ENCODE assay signal across 10 cellular contexts in genomic region chr1:6418668-6419396, GRCh38. TPM values are rescaled to one million over a fixed set of nuclear protein-coding genes. Genes with fewer than 3 reads are reported as not detected.
DNase-seq lines count a peak whose midpoint lies in the region; TF ChIP-seq lines count a peak whose summit lies in the region.
"Had no signal": no experiment of that assay in that cellular context is flagged by ENCODE, and none has a peak within 500 bp of the region (broad histone marks: within the 10 kb centered on the region; RNA-seq: fewer than 3 reads in every experiment).

No MANE protein-coding gene starts in this region.

- H3K36me3 Mint-ChIP-seq in Calu3 (ENCODE audit: insufficient read depth, unreplicated experiment) (peaks cover 6% of the 10 kb centered on the region), neural progenitor cell (no peaks in the 10 kb centered on the region)
- H3K36me3 Mint-ChIP-seq in activated T-cell treated with anti-CD3 and anti-CD28 coated beads, Interleukin-2, amount 50 U/mL, for 24 hours (ENCODE audit: low read depth), result no peaks in the 10 kb centered on the region
- H3K36me3 Mint-ChIP-seq: natural killer cell treated with Interleukin-12 subunit alpha and Interleukin-12 subunit beta and Interleukin-15 and Interleukin-18, amount 100 ng/mL, for 72 hours had no signal

- no CpG with 5 or more reads among the region's 69 CpGs for WGBS in esophagus muscularis mucosa

- H4K20me1 ChIP-seq in PC-9 (ENCODE audit: insufficient read depth) (no peaks in the 10 kb centered on the region), neural progenitor cell (ENCODE audit: low read depth) (peaks cover 46% of the 10 kb centered on the region)

- H3K27me3 ChIP-seq in PC-9 (ENCODE audit: insufficient read depth, low read depth) (0 out of 2 replicates have a peak, but pooled peaks cover 2% of the 10 kb centered on the region), esophagus muscularis mucosa (peaks cover 7 to 100% (median 58%) of the 10 kb centered on the region in 4 donors), neural progenitor cell (peaks cover 99% of the 10 kb centered on the region)

- in situ Hi-C loops in GM13976 (cut with MboI; ENCODE audit: low sequenced_read_pairs, unreplicated experiment), result no loop called here

- H3K36me3 ChIP-seq in PC-9 (ENCODE audit: low read depth) (no peaks in the 10 kb centered on the region), esophagus muscularis mucosa (no peaks in the 10 kb centered on the region), neural progenitor cell (no peaks in the 10 kb centered on the region)

- H3K27me3 Mint-ChIP-seq in Calu3 (ENCODE audit: unreplicated experiment), result peaks cover 70% of the 10 kb centered on the region
- H3K27me3 Mint-ChIP-seq in neural progenitor cell (ENCODE audit: insufficient read depth, low read depth), result peaks cover 70% of the 10 kb centered on the region
- peaks cover 89% of the 10 kb centered on the region for H3K27me3 Mint-ChIP-seq in activated T-cell treated with anti-CD3 and anti-CD28 coated beads, Interleukin-2, amount 50 U/mL, for 24 hours

- TF ChIP-seq CTCF in Calu3 (IDR thresholded peaks at IDR 0.05; ENCODE audit: unreplicated experiment), result no peak
- TF ChIP-seq CTCF in PC-9 (conservative IDR thresholded peaks at IDR 0.05), result no peak
- no peak for TF ChIP-seq CTCF in esophagus muscularis mucosa (IDR thresholded peaks at IDR 0.05)
- no peak for TF ChIP-seq CTCF in neural progenitor cell (IDR thresholded peaks at IDR 0.05)
- no peak for TF ChIP-seq CTCF in GM13976 (IDR thresholded peaks at IDR 0.05; ENCODE audit: borderline replicate concordance, control extremely low read depth, extremely low read depth, insufficient read depth, missing control alignments)

- intact Hi-C loops in Calu3 (cut with micrococcal nuclease; ENCODE audit: unreplicated experiment) (no loop called here), PC-9 (cut with micrococcal nuclease; ENCODE audit: unreplicated experiment) (no loop called here), esophagus muscularis mucosa (cut with DNase I) (no loop called here)

- H3F3A ChIP-seq in PC-9 (ENCODE audit: insufficient read depth, low read depth) (peaks cover 11% of the 10 kb centered on the region; the same call in 1 of the 2 replicates), neural progenitor cell (ENCODE audit: low read depth) (peaks cover 28% of the 10 kb centered on the region)

- POLR2A ChIA-PET in PC-9 (lab: Charles Lee; ENCODE audit: unreplicated experiment), result no interaction called here

- H3K4me1 ChIP-seq in PC-9 (replicated peaks; ENCODE audit: insufficient read depth) (peaks cover 28% of the 10 kb centered on the region), esophagus muscularis mucosa (peaks cover 34 to 40% (median 38%) of the 10 kb centered on the region in 4 donors), neural progenitor cell (peaks cover 25% of the 10 kb centered on the region)

- no peak for TF ChIP-seq EP300 in esophagus muscularis mucosa (IDR thresholded peaks at IDR 0.05)

- H2AFZ ChIP-seq in PC-9 (no peak overlapping the region), neural progenitor cell (replicated peaks) (no peak overlapping the region)

- no TSS peak for BruUV-seq in Calu3 (replicated peaks; lab: Mats Ljungman, UMichigan)
- BruUV-seq in PC-9 (replicated peaks; lab: Mats Ljungman, UMichigan), result no TSS peak

- no peaks in the 10 kb centered on the region for H3K9me2 ChIP-seq in PC-9 (ENCODE audit: insufficient read depth)

- H3K27ac ChIP-seq in PC-9 (no peak overlapping the region), esophagus muscularis mucosa (replicated peaks in 1 of 4) (no peak overlapping the region), neural progenitor cell (no peak overlapping the region)

- H3K4me1 Mint-ChIP-seq in Calu3 (ENCODE audit: low read depth, unreplicated experiment), result no peaks in the 10 kb centered on the region
- peaks cover 8% of the 10 kb centered on the region for H3K4me1 Mint-ChIP-seq in neural progenitor cell
- H3K4me1 Mint-ChIP-seq in activated T-cell treated with anti-CD3 and anti-CD28 coated beads, Interleukin-2, amount 50 U/mL, for 24 hours (ENCODE audit: low read depth), result peaks cover 21% of the 10 kb centered on the region

- no peak overlapping the region for H3K9ac ChIP-seq in neural progenitor cell

- H3K9me3 Mint-ChIP-seq in Calu3 (ENCODE audit: low read depth, unreplicated experiment) (no peaks in the 10 kb centered on the region), neural progenitor cell (peaks cover 2% of the 10 kb centered on the region)
- H3K9me3 Mint-ChIP-seq in activated T-cell treated with anti-CD3 and anti-CD28 coated beads, Interleukin-2, amount 50 U/mL, for 24 hours, result no peaks in the 10 kb centered on the region
- H3K9me3 Mint-ChIP-seq: natural killer cell treated with Interleukin-12 subunit alpha and Interleukin-12 subunit beta and Interleukin-15 and Interleukin-18, amount 100 ng/mL, for 72 hours had no signal

- H3K4me3 ChIP-seq in PC-9, result no peak overlapping the region; the same call in 1 of the 2 replicates
- H3K4me3 ChIP-seq in esophagus muscularis mucosa, result peak overlapping the region; percentile 43 to 58 (median 50)
- H3K4me3 ChIP-seq in neural progenitor cell, result peak overlapping the region; percentile 47

- H3K9me3 ChIP-seq in PC-9 (ENCODE audit: insufficient read depth, low read depth), result no peaks in the 10 kb centered on the region
- no peaks in the 10 kb centered on the region for H3K9me3 ChIP-seq in esophagus muscularis mucosa
- no peaks in the 10 kb centered on the region for H3K9me3 ChIP-seq in neural progenitor cell (ENCODE audit: low read depth)

- DNase-seq in Calu3, result no peak
- DNase-seq in PC-9, result no peak
- DNase-seq in esophagus muscularis mucosa (ENCODE audit: extremely low spot score), result no peak
- DNase-seq in neural progenitor cell (ENCODE audit: low spot score), result peak; percentile 38
- DNase-seq in GM13976 (ENCODE audit: low spot score), result no peak
- no peak for DNase-seq in DMS153 treated with DMSO at 0.1 percent for 48 hours (lab: John Stamatoyannopoulos, UW; ENCODE audit: unreplicated experiment)
- DNase-seq in NCI-H2196 treated with DMSO at 0.1 percent for 48 hours (lab: John Stamatoyannopoulos, UW; ENCODE audit: unreplicated experiment), result no peak
- DNase-seq in activated T-cell treated with anti-CD3 and anti-CD28 coated beads, Interleukin-2, amount 50 U/mL, for 24 hours, result no peak
- DNase-seq: activated CD4-positive, alpha-beta T cell treated with anti-CD3 and anti-CD28 coated beads for 4 hours had no signal

- peak overlapping the region; percentile 55 for H3K4me3 Mint-ChIP-seq in Calu3 (ENCODE audit: low read depth, unreplicated experiment)
- peak overlapping the region; percentile 60 for H3K4me3 Mint-ChIP-seq in neural progenitor cell
- H3K4me3 Mint-ChIP-seq in activated T-cell treated with anti-CD3 and anti-CD28 coated beads, Interleukin-2, amount 50 U/mL, for 24 hours, result no peak overlapping the region
- H3K4me3 Mint-ChIP-seq: natural killer cell treated with Interleukin-12 subunit alpha and Interleukin-12 subunit beta and Interleukin-15 and Interleukin-18, amount 100 ng/mL, for 72 hours had no signal

- H3K4me2 ChIP-seq in PC-9 (peak overlapping the region; percentile 75), neural progenitor cell (peak overlapping the region; percentile 88)

- CTCF ChIA-PET in Calu3 (lab: Charles Lee), result interaction anchor here (2.7 kb wide), 1 partner anchor 19 kb away, joined by 9 read pairs; no protein-coding TSS in a partner anchor
- CTCF ChIA-PET in PC-9 (lab: Charles Lee), result no interaction called here

- no peak for TF ChIP-seq POLR2A in esophagus muscularis mucosa (IDR thresholded peaks at IDR 0.05; ENCODE audit: low read depth)

- no peak overlapping the region for H3K27ac Mint-ChIP-seq in Calu3 (ENCODE audit: unreplicated experiment)
- no peak overlapping the region for H3K27ac Mint-ChIP-seq in neural progenitor cell
- H3K27ac Mint-ChIP-seq in activated T-cell treated with anti-CD3 and anti-CD28 coated beads, Interleukin-2, amount 50 U/mL, for 24 hours, result no peak overlapping the region
- H3K27ac Mint-ChIP-seq: natural killer cell treated with Interleukin-12 subunit alpha and Interleukin-12 subunit beta and Interleukin-15 and Interleukin-18, amount 100 ng/mL, for 72 hours had no signal

- H3K79me2 ChIP-seq in PC-9 (ENCODE audit: low read depth) (no peaks in the 10 kb centered on the region), neural progenitor cell (ENCODE audit: low read depth) (no peaks in the 10 kb centered on the region)

RNA-seq across cellular contexts. Expression of gene HES2, which starts 0.9 kb away (rescaled TPM):
- total RNA-seq in Calu3 (2022), result not detected in 2 replicates
- 2.1 and 4.2 TPM in 2 replicates for total RNA-seq in PC-9 (2021)
- total RNA-seq in esophagus muscularis mucosa, result not detected
- 0.04 and 0.22 TPM in 2 replicates for total RNA-seq in neural progenitor cell (ENCODE audit: low replicate concordance)
- total RNA-seq: natural killer cell treated with Interleukin-12 subunit alpha and Interleukin-12 subunit beta and Interleukin-15 and Interleukin-18, amount 100 ng/mL, for 72 hours had no signal

RNA-seq across cellular contexts. Expression of gene ESPN, which starts 5.7 kb away (rescaled TPM):
- total RNA-seq in Calu3 (2022) (2.2 and 3.4 TPM in 2 replicates), PC-9 (2021) (18.6 and 32.3 TPM in 2 replicates), esophagus muscularis mucosa (1 to 10 TPM in 2 of 4 donors, under 1 TPM in 1, not detected in 1; 0.33 to 1.0 (median 1.0) TPM), neural progenitor cell (ENCODE audit: low replicate concordance) (7.1 and 11.0 TPM in 2 replicates)

RNA-seq across cellular contexts. Expression of gene ACOT7, which starts 25.3 kb away (rescaled TPM):
- total RNA-seq in Calu3 (2022), result 32.1 and 36.2 TPM in 2 replicates
- total RNA-seq in PC-9 (2021), result 62.2 and 70.2 TPM in 2 replicates
- total RNA-seq in esophagus muscularis mucosa, result 10 to 100 TPM; 15.0 to 38.7 (median 28.6) TPM
- total RNA-seq in neural progenitor cell (ENCODE audit: low replicate concordance), result 19.6 and 44.9 TPM in 2 replicates

RNA-seq across cellular contexts. Expression of gene TNFRSF25, which starts 47.1 kb away (rescaled TPM):
- total RNA-seq in Calu3 (2022) (6.4 and 10.1 TPM in 2 replicates), PC-9 (2021) (12.3 and 21.1 TPM in 2 replicates), esophagus muscularis mucosa (1 to 10 TPM; 2.5 to 9.1 (median 9.1) TPM), neural progenitor cell (ENCODE audit: low replicate concordance) (15.6 and 23.7 TPM in 2 replicates)
